In genomic region chr18:3449702-3450357, GRCh38 we compare ENCODE assay signal across 8 cellular contexts. TPM values are rescaled to one million over a fixed set of nuclear protein-coding genes. Genes with fewer than 3 reads are reported as not detected.
DNase-seq lines count a peak whose midpoint lies in the region; ATAC-seq and TF ChIP-seq lines count a peak whose summit lies in the region.

Gene TGIF1, plus strand, starts transcription at chr18:3450172. Its CDS starts 318 bp downstream, at chr18:3450490.

- peak within 1 kb of the TSS; percentile 79 for H3K4me2 ChIP-seq in Karpas-422 (ENCODE audit: low read depth, low read length, poor library complexity, severe bottlenecking)

- ATAC-seq in T-helper 17 cell (no peak), HG03280 (IDR thresholded peaks at IDR 0.05; ENCODE audit: unreplicated experiment) (no peak)

- no peak for TF ChIP-seq CTCF in brain (conservative IDR thresholded peaks at IDR 0.05)
- no peak for TF ChIP-seq CTCF in retinal pigment epithelial cell (conservative IDR thresholded peaks at IDR 0.05; ENCODE audit: low read depth, low read length)

- peaks cover 0 to 10% (median 0%) of the 10 kb centered on the region in 5 experiments for H3K9me3 Mint-ChIP-seq in brain

- H3K27ac Mint-ChIP-seq in T-helper 17 cell = peak within 1 kb of the TSS; percentile 100
- peak within 1 kb of the TSS; percentile 96 to 100 (median 99) for H3K27ac Mint-ChIP-seq in brain

- peak within 1 kb of the TSS; percentile 96 for H3K9ac ChIP-seq in Karpas-422 (ENCODE audit: low read length)

- H3K27ac ChIP-seq in Karpas-422 (ENCODE audit: low read length) = peak within 1 kb of the TSS; percentile 89
- no peak within 1 kb of the TSS for H3K27ac ChIP-seq in iPS DF 6.9 (ENCODE audit: low read length)

- DNase-seq in GM04504 (ENCODE audit: low read depth) = peak; percentile 66
- peak; percentile 77 for DNase-seq in Karpas-422
- peak; percentile 20 to 24 (median 20) for DNase-seq in T-helper 17 cell
- no peak for DNase-seq in iPS DF 6.9 (ENCODE audit: low read depth, low spot score)
- DNase-seq in retinal pigment epithelial cell (ENCODE audit: low read depth) = no peak
- DNase-seq in superior temporal gyrus (ENCODE audit: extremely low spot score) = no peak

- H3K36me3 Mint-ChIP-seq in T-helper 17 cell (ENCODE audit: low read depth) = no peaks in the 10 kb centered on the region
- H3K36me3 Mint-ChIP-seq in brain = no peaks in the 10 kb centered on the region

- no peaks in the 10 kb centered on the region for H3K9me2 ChIP-seq in Karpas-422 (replicated peaks; ENCODE audit: insufficient read depth, low read length)

- H4K20me1 ChIP-seq in Karpas-422 (ENCODE audit: insufficient read depth, low read depth, low read length) = peaks cover 1% of the 10 kb centered on the region; the same call in 1 of the 2 replicates

- H3K4me1 ChIP-seq in Karpas-422 (ENCODE audit: low read length) = peaks cover 46% of the 10 kb centered on the region
- H3K4me1 ChIP-seq in iPS DF 6.9 (ENCODE audit: control insufficient read depth, insufficient read depth, low read length) = 0 out of 2 replicates have a peak, but pooled peaks cover under 1% of the 10 kb centered on the region

- peak within 1 kb of the TSS; percentile 97 for H3K4me3 ChIP-seq in Karpas-422 (ENCODE audit: low read length)
- H3K4me3 ChIP-seq in iPS DF 6.9 (ENCODE audit: low read length) = peak within 1 kb of the TSS; percentile 98
- H3K4me3 ChIP-seq in retinal pigment epithelial cell (ENCODE audit: low read length) = peak within 1 kb of the TSS; percentile 86

- H3K9me3 ChIP-seq in Karpas-422 (ENCODE audit: low read length) = no peaks in the 10 kb centered on the region
- H3K9me3 ChIP-seq in T-helper 17 cell (ENCODE audit: control insufficient read depth, low read length, poor library complexity, severe bottlenecking) = peaks cover 4% of the 10 kb centered on the region
- no peaks in the 10 kb centered on the region for H3K9me3 ChIP-seq in iPS DF 6.9 (ENCODE audit: control insufficient read depth, insufficient read depth, low read length)

- H3K27me3 Mint-ChIP-seq in T-helper 17 cell (no peaks in the 10 kb centered on the region), brain (peaks cover 46% of the 10 kb centered on the region)

- H3K4me1 Mint-ChIP-seq in T-helper 17 cell (peaks cover 33% of the 10 kb centered on the region), brain (peaks cover 52% of the 10 kb centered on the region)

- H3K4me3 Mint-ChIP-seq in T-helper 17 cell (peak within 1 kb of the TSS; percentile 96), brain (peak within 1 kb of the TSS; percentile 93 to 98 (median 95))

- no CpG with 5 or more reads among the region's 60 CpGs for WGBS in iPS DF 6.9 (ENCODE audit: insufficient coverage, insufficient read length)

- H3K36me3 ChIP-seq in Karpas-422 (ENCODE audit: insufficient read depth, low read length) = peaks cover under 1% of the 10 kb centered on the region; the same call in 1 of the 2 replicates
- no peaks in the 10 kb centered on the region for H3K36me3 ChIP-seq in iPS DF 6.9 (ENCODE audit: control insufficient read depth, insufficient read depth, low read length)

- H3K27me3 ChIP-seq in Karpas-422 (ENCODE audit: low read length) (no peaks in the 10 kb centered on the region), iPS DF 6.9 (ENCODE audit: control insufficient read depth, insufficient read depth, low read length) (no peaks in the 10 kb centered on the region)

- peak within 1 kb of the TSS; percentile 63; the same call in 1 of the 2 replicates for H2AFZ ChIP-seq in Karpas-422 (ENCODE audit: low read length)

- H3K79me2 ChIP-seq in Karpas-422 (ENCODE audit: low read length) = peaks cover 47% of the 10 kb centered on the region

RNA-seq across cellular contexts. Expression of gene TGIF1, which starts in this region (rescaled TPM):
- total RNA-seq in Karpas-422 (2014; rRNA removed; shearing (Covaris generic); ENCODE audit: low replicate concordance) = 82.6 and 110 TPM in 2 replicates
- total RNA-seq in T-helper 17 cell = 10 to 100 TPM; 56.3 to 71.7 TPM
- 53.1 TPM for polyA plus RNA-seq in brain (ENCODE audit: insufficient read depth, low read depth, low replicate concordance)

Comparison
In these comparisons a context has a peak if more than half of its experiments do, and no peak if none do; other contexts are left out.
1. DNase-seq: peak in GM04504 (single experiment), Karpas-422 (single experiment) and T-helper 17 cell (3 of 3); none in iPS DF 6.9 (single experiment), retinal pigment epithelial cell (single experiment) and superior temporal gyrus (single experiment).
2. Peak in every context shown above with its lines, with median percentiles within 50 percentile points of each other: H3K4me3 ChIP-seq.